ENCODE assay signal across 10 cellular contexts in the genomic region with DNA sequence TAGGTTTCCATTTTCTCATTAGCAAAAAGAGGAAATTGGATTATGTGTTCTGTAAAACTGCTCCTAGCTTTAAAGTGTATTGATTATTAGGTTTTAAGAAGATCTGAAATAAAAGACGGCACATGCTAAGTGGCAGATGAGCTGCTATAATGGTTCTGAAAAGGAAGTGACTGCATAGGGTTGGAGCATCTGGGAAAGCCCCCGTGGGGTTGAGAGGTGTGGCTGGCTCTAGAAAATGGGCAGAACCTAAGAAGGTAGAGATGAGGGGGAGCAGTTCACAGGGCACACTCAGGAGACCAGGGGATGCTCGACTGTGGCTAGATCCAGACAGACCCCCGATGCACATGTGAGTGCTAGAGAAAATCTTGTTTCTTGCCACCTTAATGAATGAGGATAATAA. TPM values are rescaled to one million over a fixed set of nuclear protein-coding genes. Genes with fewer than 3 reads are reported as not detected.
A peak's percentile ranks its signal among the peaks of the same experiment; 100 is the strongest.
DNase-seq lines count a peak whose midpoint lies in the region; ATAC-seq, FAIRE-seq and TF ChIP-seq lines count a peak whose summit lies in the region.
"Had no signal": no experiment of that assay in that cellular context is flagged by ENCODE, and none has a peak within 500 bp of the region (broad histone marks: within the 10 kb centered on the region; RNA-seq: fewer than 3 reads in every experiment).

No MANE protein-coding gene starts in this region.

- peaks cover 5 to 9% of the 10 kb centered on the region in 2 donors for H3K36me3 Mint-ChIP-seq in CD4-positive, alpha-beta memory T cell
- H3K36me3 Mint-ChIP-seq in activated naive CD4-positive, alpha-beta T cell treated with anti-CD3 and anti-CD28 coated beads, Interleukin-2, amount 50 U/mL, for 24 hours = no peaks in the 10 kb centered on the region

- H3K4me1 ChIP-seq in CD4-positive, alpha-beta memory T cell (ENCODE audit: insufficient read depth, low read length) = peaks cover 56% of the 10 kb centered on the region

- H3K27ac ChIP-seq in CD4-positive, alpha-beta memory T cell (ENCODE audit: low read depth, low read length) = peak overlapping the region; percentile 41
- H3K27ac ChIP-seq in brain microvascular endothelial cell = no peak overlapping the region
- H3K27ac ChIP-seq: coronary artery had no signal

- H3K27me3 Mint-ChIP-seq in CD4-positive, alpha-beta memory T cell = no peaks in the 10 kb centered on the region
- no peaks in the 10 kb centered on the region for H3K27me3 Mint-ChIP-seq in activated naive CD4-positive, alpha-beta T cell treated with anti-CD3 and anti-CD28 coated beads, Interleukin-2, amount 50 U/mL, for 24 hours

- POLR2A ChIA-PET in CD4-positive, alpha-beta memory T cell (lab: Charles Lee; ENCODE audit: partially characterized antibody) = interaction anchor here (1.0 to 1.3 kb wide), 2 partner anchors 11 to 168 kb away, joined by 4 to 6 read pairs; a partner anchor contains a TSS

- CTCF ChIA-PET in CD4-positive, alpha-beta memory T cell (lab: Charles Lee; ENCODE audit: partially characterized antibody) = interaction anchor here (0.8 to 2.7 kb wide), 5 partner anchors 8 to 167 kb away, joined by 3 to 9 read pairs (median 5); no protein-coding TSS in a partner anchor

- no peaks in the 10 kb centered on the region for H3K36me3 ChIP-seq in CD4-positive, alpha-beta memory T cell (ENCODE audit: insufficient read depth, low read length)
- no peaks in the 10 kb centered on the region for H3K36me3 ChIP-seq in brain microvascular endothelial cell (replicated peaks)

- H3K27me3 ChIP-seq in CD4-positive, alpha-beta memory T cell (ENCODE audit: insufficient read depth, low read length) = no peaks in the 10 kb centered on the region
- H3K27me3 ChIP-seq in brain microvascular endothelial cell (replicated peaks) = no peaks in the 10 kb centered on the region

- ATAC-seq in GM19467 (IDR thresholded peaks at IDR 0.05; ENCODE audit: unreplicated experiment) (peak; percentile 60), HG03469 (IDR thresholded peaks at IDR 0.05; ENCODE audit: unreplicated experiment) (peak; percentile 63)

- H3K9me3 Mint-ChIP-seq in CD4-positive, alpha-beta memory T cell = peaks cover 0 to 3% (median 0%) of the 10 kb centered on the region in 8 donors
- no peaks in the 10 kb centered on the region for H3K9me3 Mint-ChIP-seq in activated naive CD4-positive, alpha-beta T cell treated with anti-CD3 and anti-CD28 coated beads, Interleukin-2, amount 50 U/mL, for 24 hours

- in situ Hi-C loops in brain microvascular endothelial cell (cut with HindIII; ENCODE audit: low pct_ligation_motif_present, low sequenced_read_pairs) = no loop called here

- TF ChIP-seq CTCF in brain microvascular endothelial cell (IDR thresholded peaks at IDR 0.05; ENCODE audit: low read depth, low read length, missing control alignments) (no peak), D721Med (IDR thresholded peaks at IDR 0.05; ENCODE audit: insufficient read depth, missing control alignments) (no peak)

- H3K27ac Mint-ChIP-seq in CD4-positive, alpha-beta memory T cell = peak overlapping the region; percentile 75 to 93 (median 86)
- H3K27ac Mint-ChIP-seq in activated naive CD4-positive, alpha-beta T cell treated with anti-CD3 and anti-CD28 coated beads, Interleukin-2, amount 50 U/mL, for 24 hours = peak overlapping the region; percentile 31

- H3K9me3 ChIP-seq in CD4-positive, alpha-beta memory T cell (ENCODE audit: control insufficient read depth in 1 of 2, low read length in 2 of 2) = no peaks in the 10 kb centered on the region

- peaks cover 23 to 50% (median 41%) of the 10 kb centered on the region in 4 donors for H3K4me1 Mint-ChIP-seq in CD4-positive, alpha-beta memory T cell
- peaks cover 35% of the 10 kb centered on the region for H3K4me1 Mint-ChIP-seq in activated naive CD4-positive, alpha-beta T cell treated with anti-CD3 and anti-CD28 coated beads, Interleukin-2, amount 50 U/mL, for 24 hours

- intact Hi-C loops in CD4-positive, alpha-beta memory T cell (cut with micrococcal nuclease) = no loop called here

- peak overlapping the region in 1 of 2 donors; percentile 9 for H3K4me3 ChIP-seq in CD4-positive, alpha-beta memory T cell (ENCODE audit: low read length in 2 of 2)
- no peak overlapping the region for H3K4me3 ChIP-seq in brain microvascular endothelial cell (ENCODE audit: low read depth, low read length)
- H3K4me3 ChIP-seq: coronary artery had no signal

- FAIRE-seq in D721Med (lab: Jason Lieb, UNC) = no peak

- peak overlapping the region; percentile 73 to 96 (median 82) for H3K4me3 Mint-ChIP-seq in CD4-positive, alpha-beta memory T cell
- H3K4me3 Mint-ChIP-seq in activated naive CD4-positive, alpha-beta T cell treated with anti-CD3 and anti-CD28 coated beads, Interleukin-2, amount 50 U/mL, for 24 hours = peak overlapping the region; percentile 40

- peak; percentile 40 to 72 (median 49) for DNase-seq in CD4-positive, alpha-beta memory T cell
- no peak for DNase-seq in brain microvascular endothelial cell
- DNase-seq in pons (ENCODE audit: low spot score) = no peak
- DNase-seq in D721Med (ENCODE audit: insufficient read length, low spot score) = no peak
- DNase-seq in NCI-H2196 (lab: John Stamatoyannopoulos, UW; ENCODE audit: unreplicated experiment) = no peak
- DNase-seq: Calu3 had no signal

RNA-seq across cellular contexts. Expression of a gene that starts 1.9 kb away (rescaled TPM):
- 10 to 100 TPM; 11.7 to 14.5 TPM for total RNA-seq in CD4-positive, alpha-beta memory T cell
- 10 to 100 TPM in 1 of 2 donors, 1 to 10 TPM in 1; 4.6 to 11.3 TPM for polyA plus RNA-seq in CD4-positive, alpha-beta memory T cell
- total RNA-seq: Calu3 had no signal

Comparison
In these comparisons a context has a peak if more than half of its experiments do, and no peak if none do; other contexts are left out.
1. DNase-seq: peak in CD4-positive, alpha-beta memory T cell (5 of 5); none in brain microvascular endothelial cell (single experiment), pons (single experiment), D721Med (single experiment) and NCI-H2196 (single experiment).